In genomic region chr5:18745988-18746615, GRCh38 we compare ENCODE assay signal across 1 cellular context.
TF ChIP-seq lines count a peak whose summit lies in the region.

No MANE protein-coding gene starts in this region.

TF ChIP-seq in HepG2, 621 proteins besides CTCF, POLR2A, EP300 and RAD21 (continued from another document):
- 0 out of 2 replicates have a peak, but pooled peaks have one; percentile 18 for TF ChIP-seq ZNF292 (CRISPR knock-in tag; IDR thresholded peaks at IDR 0.05; ENCODE audit: borderline replicate concordance, low read depth)
- TF ChIP-seq, protein P1, sequence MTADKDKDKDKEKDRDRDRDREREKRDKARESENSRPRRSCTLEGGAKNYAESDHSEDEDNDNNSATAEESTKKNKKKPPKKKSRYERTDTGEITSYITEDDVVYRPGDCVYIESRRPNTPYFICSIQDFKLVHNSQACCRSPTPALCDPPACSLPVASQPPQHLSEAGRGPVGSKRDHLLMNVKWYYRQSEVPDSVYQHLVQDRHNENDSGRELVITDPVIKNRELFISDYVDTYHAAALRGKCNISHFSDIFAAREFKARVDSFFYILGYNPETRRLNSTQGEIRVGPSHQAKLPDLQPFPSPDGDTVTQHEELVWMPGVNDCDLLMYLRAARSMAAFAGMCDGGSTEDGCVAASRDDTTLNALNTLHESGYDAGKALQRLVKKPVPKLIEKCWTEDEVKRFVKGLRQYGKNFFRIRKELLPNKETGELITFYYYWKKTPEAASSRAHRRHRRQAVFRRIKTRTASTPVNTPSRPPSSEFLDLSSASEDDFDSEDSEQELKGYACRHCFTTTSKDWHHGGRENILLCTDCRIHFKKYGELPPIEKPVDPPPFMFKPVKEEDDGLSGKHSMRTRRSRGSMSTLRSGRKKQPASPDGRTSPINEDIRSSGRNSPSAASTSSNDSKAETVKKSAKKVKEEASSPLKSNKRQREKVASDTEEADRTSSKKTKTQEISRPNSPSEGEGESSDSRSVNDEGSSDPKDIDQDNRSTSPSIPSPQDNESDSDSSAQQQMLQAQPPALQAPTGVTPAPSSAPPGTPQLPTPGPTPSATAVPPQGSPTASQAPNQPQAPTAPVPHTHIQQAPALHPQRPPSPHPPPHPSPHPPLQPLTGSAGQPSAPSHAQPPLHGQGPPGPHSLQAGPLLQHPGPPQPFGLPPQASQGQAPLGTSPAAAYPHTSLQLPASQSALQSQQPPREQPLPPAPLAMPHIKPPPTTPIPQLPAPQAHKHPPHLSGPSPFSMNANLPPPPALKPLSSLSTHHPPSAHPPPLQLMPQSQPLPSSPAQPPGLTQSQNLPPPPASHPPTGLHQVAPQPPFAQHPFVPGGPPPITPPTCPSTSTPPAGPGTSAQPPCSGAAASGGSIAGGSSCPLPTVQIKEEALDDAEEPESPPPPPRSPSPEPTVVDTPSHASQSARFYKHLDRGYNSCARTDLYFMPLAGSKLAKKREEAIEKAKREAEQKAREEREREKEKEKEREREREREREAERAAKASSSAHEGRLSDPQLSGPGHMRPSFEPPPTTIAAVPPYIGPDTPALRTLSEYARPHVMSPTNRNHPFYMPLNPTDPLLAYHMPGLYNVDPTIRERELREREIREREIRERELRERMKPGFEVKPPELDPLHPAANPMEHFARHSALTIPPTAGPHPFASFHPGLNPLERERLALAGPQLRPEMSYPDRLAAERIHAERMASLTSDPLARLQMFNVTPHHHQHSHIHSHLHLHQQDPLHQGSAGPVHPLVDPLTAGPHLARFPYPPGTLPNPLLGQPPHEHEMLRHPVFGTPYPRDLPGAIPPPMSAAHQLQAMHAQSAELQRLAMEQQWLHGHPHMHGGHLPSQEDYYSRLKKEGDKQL (CRISPR knock-in tag; IDR thresholded peaks at IDR 0.05; ENCODE audit: low read depth), result no peak
- TF ChIP-seq KMT2A (CRISPR knock-in tag; IDR thresholded peaks at IDR 0.05), result peak; percentile 29
- TF ChIP-seq SOX13 (IDR thresholded peaks at IDR 0.05), result no peak
- no peak for TF ChIP-seq SOX13 (CRISPR knock-in tag; conservative IDR thresholded peaks at IDR 0.05 in 1 of 2, IDR thresholded peaks at IDR 0.05 in 1 of 2)
- no peak for TF ChIP-seq ZNF761 (CRISPR knock-in tag; conservative IDR thresholded peaks at IDR 0.05)
- no peak for TF ChIP-seq MEIS1 (CRISPR knock-in tag; IDR thresholded peaks at IDR 0.05; ENCODE audit: borderline replicate concordance)
- no peak for TF ChIP-seq PAWR (CRISPR knock-in tag; IDR thresholded peaks at IDR 0.05; ENCODE audit: borderline replicate concordance)
- no peak for TF ChIP-seq ZNF407 (CRISPR knock-in tag; IDR thresholded peaks at IDR 0.05; ENCODE audit: not compliant biosample characterization)
TF ChIP-seq in HepG2: peak in this region for 12.
